In the genomic region with DNA sequence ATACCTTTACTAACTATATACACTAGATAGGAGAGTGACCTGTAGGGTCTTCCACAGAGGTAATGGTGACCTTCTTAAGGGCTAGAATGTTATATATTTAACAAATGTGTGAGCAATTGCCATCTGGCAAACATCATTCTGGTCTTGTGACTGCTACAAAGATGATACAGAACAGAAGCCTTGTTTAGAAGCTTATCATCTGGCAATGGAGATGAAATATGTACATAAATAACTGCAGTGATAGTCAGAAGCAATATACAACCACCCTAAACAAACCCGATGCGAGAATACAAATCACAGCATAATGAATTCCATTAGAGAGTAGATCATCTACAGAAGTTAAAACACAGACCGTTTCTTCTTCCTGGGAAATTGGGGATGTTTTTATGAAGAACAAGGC, we compare ENCODE assay signal across 1 cellular context.
TF ChIP-seq lines count a peak whose summit lies in the region.

No MANE protein-coding gene starts in this region.

TF ChIP-seq in IMR-90, 13 proteins besides CTCF, POLR2A, EP300 and RAD21:
- TF ChIP-seq RCOR1 (IDR thresholded peaks at IDR 0.05; ENCODE audit: insufficient replicate concordance, low read length) (no peak), FOS (IDR thresholded peaks at IDR 0.05; ENCODE audit: low read depth, low read length) (no peak), NFE2L2 (IDR thresholded peaks at IDR 0.05; ENCODE audit: low read depth, low read length) (no peak), BHLHE40 (IDR thresholded peaks at IDR 0.05; ENCODE audit: low read depth, low read length) (peak; percentile 73; the same call in 1 of the 2 replicates)
- TF ChIP-seq, protein P1, sequence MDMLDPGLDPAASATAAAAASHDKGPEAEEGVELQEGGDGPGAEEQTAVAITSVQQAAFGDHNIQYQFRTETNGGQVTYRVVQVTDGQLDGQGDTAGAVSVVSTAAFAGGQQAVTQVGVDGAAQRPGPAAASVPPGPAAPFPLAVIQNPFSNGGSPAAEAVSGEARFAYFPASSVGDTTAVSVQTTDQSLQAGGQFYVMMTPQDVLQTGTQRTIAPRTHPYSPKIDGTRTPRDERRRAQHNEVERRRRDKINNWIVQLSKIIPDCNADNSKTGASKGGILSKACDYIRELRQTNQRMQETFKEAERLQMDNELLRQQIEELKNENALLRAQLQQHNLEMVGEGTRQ (IDR thresholded peaks at IDR 0.05; ENCODE audit: low read depth, low read length): no peak
